21 cellular contexts compared by ENCODE assay signal in the genomic region with DNA sequence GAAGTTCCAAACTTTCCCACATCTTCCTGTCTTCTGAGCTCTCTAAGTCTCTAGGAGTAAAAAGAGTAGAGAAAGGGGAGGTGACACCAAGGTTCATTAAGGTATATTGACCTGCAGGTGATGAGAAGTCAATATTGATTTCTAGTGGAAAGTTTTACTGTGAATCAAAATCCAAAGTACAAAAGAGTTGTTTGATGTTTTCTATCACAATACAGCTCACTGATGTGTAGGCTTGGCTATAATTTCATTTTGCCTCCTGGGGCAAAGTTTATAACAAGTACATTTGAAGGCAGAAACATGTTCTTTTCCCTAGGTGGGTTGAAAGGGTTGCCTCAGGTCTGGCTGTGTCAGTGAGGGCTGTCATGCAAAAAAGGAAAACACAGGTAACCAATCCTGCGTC.
DNase-seq lines count a peak whose midpoint lies in the region; ATAC-seq, FAIRE-seq and TF ChIP-seq lines count a peak whose summit lies in the region.
"Had no signal": no experiment of that assay in that cellular context is flagged by ENCODE, and none has a peak within 500 bp of the region (broad histone marks: within the 10 kb centered on the region; RNA-seq: fewer than 3 reads in every experiment).

No MANE protein-coding gene starts in this region.

- peak; percentile 53 for DNase-seq in small intestine
- DNase-seq in effector memory CD4-positive, alpha-beta T cell: no peak
- DNase-seq in A172 (ENCODE audit: low spot score): no peak
- no peak for DNase-seq in mesothelial cell of epicardium (ENCODE audit: low spot score in 2 of 2, unreplicated experiment in 2 of 2)
- DNase-seq: 8988T; C1 segment of cervical spinal cord; Calu3; CD4-positive, alpha-beta memory T cell; COR-L47; DMS53; DMS79 treated with DMSO at 0.1 percent for 48 hours; GF-D8; GM23248 had no signal

- H3K9me3 ChIP-seq in liver (ENCODE audit: control insufficient read depth in 4 of 4, low read length in 3 of 4) (no peaks in the 10 kb centered on the region), small intestine (ENCODE audit: control insufficient read depth, low read depth) (no peaks in the 10 kb centered on the region)
- H3K9me3 ChIP-seq in effector memory CD4-positive, alpha-beta T cell (ENCODE audit: control insufficient read depth, low read length): no peaks in the 10 kb centered on the region

- ATAC-seq in GM21619 (IDR thresholded peaks at IDR 0.05; ENCODE audit: unreplicated experiment): no peak
- ATAC-seq: HCT116 had no signal

- H3K27ac ChIP-seq in cingulate gyrus (ENCODE audit: low read depth, low read length) (peak overlapping the region; percentile 21), layer of hippocampus (ENCODE audit: low read depth, low read length) (peak overlapping the region; percentile 52), liver (ENCODE audit: low read depth in 1 of 2, low read length in 2 of 2) (peak overlapping the region; percentile 79 to 95), small intestine (ENCODE audit: low read depth in 1 of 2, low read length in 1 of 2) (no peak overlapping the region)
- no peak overlapping the region for H3K27ac ChIP-seq in effector memory CD4-positive, alpha-beta T cell (ENCODE audit: insufficient read depth, low read length, poor library complexity, severe bottlenecking)
- H3K27ac ChIP-seq: GM23248 had no signal

- WGBS in liver: 28% methylated on average over 1 of the region's 1 CpG
- WGBS in small intestine, 3 donors: 91 to 94% (median 92%) methylated on average over 1 of the region's 1 CpG

- H3K4me3 ChIP-seq in liver (ENCODE audit: low read depth in 1 of 3, low read length in 3 of 3) (peak overlapping the region in 1 of 3 donors; percentile 31), small intestine (ENCODE audit: low read depth in 1 of 2, low read length in 2 of 2) (no peak overlapping the region)
- no peak overlapping the region for H3K4me3 ChIP-seq in effector memory CD4-positive, alpha-beta T cell (ENCODE audit: insufficient read depth, low read depth, low read length, poor library complexity, severe bottlenecking)
- H3K4me3 ChIP-seq: GM23248 had no signal

- TF ChIP-seq CTCF in liver (IDR thresholded peaks at IDR 0.05; ENCODE audit: low read depth, low read length, missing input control) (no peak), mesothelial cell of epicardium (IDR thresholded peaks at IDR 0.05; ENCODE audit: unreplicated experiment) (no peak)

- no peak overlapping the region for H3K27ac Mint-ChIP-seq in mesothelial cell of epicardium
- H3K27ac Mint-ChIP-seq: CD4-positive, alpha-beta memory T cell; H9 had no signal

- peak; percentile 24 to 26 for TF ChIP-seq RAD21 in liver (IDR thresholded peaks at IDR 0.05)

- no peak for FAIRE-seq in small intestine (lab: Jason Lieb, UNC)
- FAIRE-seq: GM12891, GM18507 had no signal

- no peaks in the 10 kb centered on the region for H3K36me3 ChIP-seq in liver (ENCODE audit: control insufficient read depth in 4 of 4, insufficient read depth in 3 of 4, low read depth in 1 of 4, low read length in 3 of 4)
- no peaks in the 10 kb centered on the region for H3K36me3 ChIP-seq in small intestine (ENCODE audit: control insufficient read depth in 2 of 2, insufficient read depth in 2 of 2, low read length in 2 of 2)
- no peaks in the 10 kb centered on the region for H3K36me3 ChIP-seq in effector memory CD4-positive, alpha-beta T cell (ENCODE audit: control insufficient read depth, insufficient read depth, low read length)

- peaks cover 18% of the 10 kb centered on the region for H3K9me3 Mint-ChIP-seq in mesothelial cell of epicardium
- H3K9me3 Mint-ChIP-seq: CD4-positive, alpha-beta memory T cell had no signal

- no peak overlapping the region for H3K9ac ChIP-seq in liver (ENCODE audit: low read depth in 1 of 2, low read length in 2 of 2)
- H3K9ac ChIP-seq: GM23248 had no signal

- no peaks in the 10 kb centered on the region for H3K36me3 Mint-ChIP-seq in mesothelial cell of epicardium
- H3K36me3 Mint-ChIP-seq: CD4-positive, alpha-beta memory T cell had no signal

- H3K27me3 ChIP-seq in layer of hippocampus (ENCODE audit: control insufficient read depth, insufficient read depth, low read length) (no peaks in the 10 kb centered on the region), liver (ENCODE audit: control insufficient read depth in 4 of 4, insufficient read depth in 4 of 4, low read length in 3 of 4) (no peaks in the 10 kb centered on the region), small intestine (ENCODE audit: control insufficient read depth in 2 of 2, insufficient read depth in 2 of 2, low read length in 2 of 2) (no peaks in the 10 kb centered on the region)
- H3K27me3 ChIP-seq in effector memory CD4-positive, alpha-beta T cell (replicated peaks; ENCODE audit: control insufficient read depth, insufficient read depth, low read length, poor library complexity, severe bottlenecking): no peaks in the 10 kb centered on the region

- no peaks in the 10 kb centered on the region for H3K4me1 Mint-ChIP-seq in mesothelial cell of epicardium
- H3K4me1 Mint-ChIP-seq: CD4-positive, alpha-beta memory T cell had no signal

- no peak overlapping the region for H3K4me3 Mint-ChIP-seq in mesothelial cell of epicardium
- H3K4me3 Mint-ChIP-seq: CD4-positive, alpha-beta memory T cell; H9 had no signal

- H3K4me1 ChIP-seq in liver (ENCODE audit: control insufficient read depth in 4 of 4, insufficient read depth in 4 of 4, low read length in 3 of 4): peaks cover 6 to 54% (median 28%) of the 10 kb centered on the region in 4 donors
- H3K4me1 ChIP-seq in small intestine (ENCODE audit: control insufficient read depth in 2 of 2, insufficient read depth in 1 of 2, low read depth in 1 of 2, low read length in 1 of 2): no peaks in the 10 kb centered on the region
- no peaks in the 10 kb centered on the region for H3K4me1 ChIP-seq in effector memory CD4-positive, alpha-beta T cell (ENCODE audit: control insufficient read depth, insufficient read depth, low read length, poor library complexity, severe bottlenecking)

- H3K27me3 Mint-ChIP-seq in mesothelial cell of epicardium (ENCODE audit: low read depth): no peaks in the 10 kb centered on the region

TF ChIP-seq in liver, 16 proteins besides CTCF, POLR2A, EP300 and RAD21 (continues in another document):
- TF ChIP-seq NR2F2 (IDR thresholded peaks at IDR 0.05): peak; percentile 95
- TF ChIP-seq, protein P1, sequence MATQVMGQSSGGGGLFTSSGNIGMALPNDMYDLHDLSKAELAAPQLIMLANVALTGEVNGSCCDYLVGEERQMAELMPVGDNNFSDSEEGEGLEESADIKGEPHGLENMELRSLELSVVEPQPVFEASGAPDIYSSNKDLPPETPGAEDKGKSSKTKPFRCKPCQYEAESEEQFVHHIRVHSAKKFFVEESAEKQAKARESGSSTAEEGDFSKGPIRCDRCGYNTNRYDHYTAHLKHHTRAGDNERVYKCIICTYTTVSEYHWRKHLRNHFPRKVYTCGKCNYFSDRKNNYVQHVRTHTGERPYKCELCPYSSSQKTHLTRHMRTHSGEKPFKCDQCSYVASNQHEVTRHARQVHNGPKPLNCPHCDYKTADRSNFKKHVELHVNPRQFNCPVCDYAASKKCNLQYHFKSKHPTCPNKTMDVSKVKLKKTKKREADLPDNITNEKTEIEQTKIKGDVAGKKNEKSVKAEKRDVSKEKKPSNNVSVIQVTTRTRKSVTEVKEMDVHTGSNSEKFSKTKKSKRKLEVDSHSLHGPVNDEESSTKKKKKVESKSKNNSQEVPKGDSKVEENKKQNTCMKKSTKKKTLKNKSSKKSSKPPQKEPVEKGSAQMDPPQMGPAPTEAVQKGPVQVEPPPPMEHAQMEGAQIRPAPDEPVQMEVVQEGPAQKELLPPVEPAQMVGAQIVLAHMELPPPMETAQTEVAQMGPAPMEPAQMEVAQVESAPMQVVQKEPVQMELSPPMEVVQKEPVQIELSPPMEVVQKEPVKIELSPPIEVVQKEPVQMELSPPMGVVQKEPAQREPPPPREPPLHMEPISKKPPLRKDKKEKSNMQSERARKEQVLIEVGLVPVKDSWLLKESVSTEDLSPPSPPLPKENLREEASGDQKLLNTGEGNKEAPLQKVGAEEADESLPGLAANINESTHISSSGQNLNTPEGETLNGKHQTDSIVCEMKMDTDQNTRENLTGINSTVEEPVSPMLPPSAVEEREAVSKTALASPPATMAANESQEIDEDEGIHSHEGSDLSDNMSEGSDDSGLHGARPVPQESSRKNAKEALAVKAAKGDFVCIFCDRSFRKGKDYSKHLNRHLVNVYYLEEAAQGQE (IDR thresholded peaks at IDR 0.05): peak; percentile 61
- TF ChIP-seq, protein P2, sequence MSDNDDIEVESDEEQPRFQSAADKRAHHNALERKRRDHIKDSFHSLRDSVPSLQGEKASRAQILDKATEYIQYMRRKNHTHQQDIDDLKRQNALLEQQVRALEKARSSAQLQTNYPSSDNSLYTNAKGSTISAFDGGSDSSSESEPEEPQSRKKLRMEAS (IDR thresholded peaks at IDR 0.05): peak; percentile 52
- peak; percentile 68 to 85 for TF ChIP-seq EGR1 (IDR thresholded peaks at IDR 0.05; ENCODE audit: low read depth in 2 of 2)
- TF ChIP-seq FOXA2 (IDR thresholded peaks at IDR 0.05): peak; percentile 87
- peak; percentile 21 for TF ChIP-seq TAF1 (conservative IDR thresholded peaks at IDR 0.05)
- peak; percentile 98 for TF ChIP-seq SP1 (IDR thresholded peaks at IDR 0.05)
- TF ChIP-seq GABPA (IDR thresholded peaks at IDR 0.05 in 1 of 2, conservative IDR thresholded peaks at IDR 0.05 in 1 of 2): no peak
- TF ChIP-seq RXRA (IDR thresholded peaks at IDR 0.05): peak; percentile 96 to 99
- peak; percentile 87 for TF ChIP-seq FOXA1 (IDR thresholded peaks at IDR 0.05)
- TF ChIP-seq, protein P3, sequence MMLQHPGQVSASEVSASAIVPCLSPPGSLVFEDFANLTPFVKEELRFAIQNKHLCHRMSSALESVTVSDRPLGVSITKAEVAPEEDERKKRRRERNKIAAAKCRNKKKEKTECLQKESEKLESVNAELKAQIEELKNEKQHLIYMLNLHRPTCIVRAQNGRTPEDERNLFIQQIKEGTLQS (IDR thresholded peaks at IDR 0.05): peak; percentile 80
- TF ChIP-seq HNF4A (conservative IDR thresholded peaks at IDR 0.05): peak; percentile 97 to 98
- TF ChIP-seq YY1 (IDR thresholded peaks at IDR 0.05): peak; percentile 50
- peak; percentile 91 to 93 for TF ChIP-seq JUND (IDR thresholded peaks at IDR 0.05)

Comparison
In these comparisons a context has a peak if more than half of its experiments do, and no peak if none do; other contexts are left out.
1. H3K27ac ChIP-seq: peak in cingulate gyrus (single experiment), layer of hippocampus (single experiment) and liver (2 of 2); none in small intestine (0 of 2) and effector memory CD4-positive, alpha-beta T cell (single experiment).